Comparison of ENCODE assay signal across 15 cellular contexts in genomic region chr22:40853330-40853729, GRCh38. TPM values are rescaled to one million over a fixed set of nuclear protein-coding genes. Genes with fewer than 3 reads are reported as not detected.
A peak's percentile ranks its signal among the peaks of the same experiment; 100 is the strongest.
DNase-seq lines count a peak whose midpoint lies in the region; ATAC-seq, FAIRE-seq and TF ChIP-seq lines count a peak whose summit lies in the region.
"Had no signal": no experiment of that assay in that cellular context is flagged by ENCODE, and none has a peak within 500 bp of the region (broad histone marks: within the 10 kb centered on the region; RNA-seq: fewer than 3 reads in every experiment).

No MANE protein-coding gene starts in this region.

- H3K27me3 Mint-ChIP-seq in activated CD4-positive, alpha-beta T cell treated with anti-CD3 and anti-CD28 coated beads, Interleukin-2, amount 10 ng/mL, durations not matched to agents 24 days and 14 days: peaks cover 2% of the 10 kb centered on the region
- H3K27me3 Mint-ChIP-seq in activated CD4-positive, alpha-beta T cell treated with anti-CD3 and anti-CD28 coated beads, Interleukin-2, amount 10 ng/mL, durations not matched to agents 7 days and 5 days: no peaks in the 10 kb centered on the region
- H3K27me3 Mint-ChIP-seq in T-helper 17 cell: no peaks in the 10 kb centered on the region
- H3K27me3 Mint-ChIP-seq: activated CD4-positive, alpha-beta memory T cell treated with anti-CD3 and anti-CD28 coated beads for 36 hours had no signal

- DNase-seq in activated CD4-positive, alpha-beta T cell treated with anti-CD3 and anti-CD28 coated beads, Interleukin-2, amount 10 ng/mL, durations not matched to agents 24 days and 14 days: no peak
- no peak for DNase-seq in activated CD4-positive, alpha-beta T cell treated with anti-CD3 and anti-CD28 coated beads, Interleukin-2, amount 10 ng/mL, durations not matched to agents 7 days and 5 days
- no peak for DNase-seq in T-helper 17 cell
- DNase-seq in keratinocyte (ENCODE audit: low read depth, low spot score): no peak
- no peak for DNase-seq in stimulated activated effector memory CD8-positive, alpha-beta T cell treated with anti-CD3 and anti-CD28 coated beads, Interleukin-12 subunit alpha, Interleukin-12 subunit beta, amount 100 ng/mL, for 72 hours (ENCODE audit: low spot score in 2 of 2)
- no peak for DNase-seq in SHP77 treated with DMSO at 0.1 percent for 48 hours (lab: John Stamatoyannopoulos, UW)
- no peak for DNase-seq in activated CD4-positive, alpha-beta T cell treated with anti-CD3 and anti-CD28 coated beads for 4 hours
- DNase-seq: activated CD4-positive, alpha-beta memory T cell treated with anti-CD3 and anti-CD28 coated beads for 36 hours; brain microvascular endothelial cell; NCI-H2081 treated with DMSO at 0.1 percent for 48 hours; stimulated activated CD4-positive, alpha-beta T cell treated with anti-CD3 and anti-CD28 coated beads, Interleukin-1b, Interleukin-23, amount 100 ng/mL, for 48 hours had no signal

- TF ChIP-seq CTCF in keratinocyte (optimal IDR thresholded peaks at IDR 0.05 in 1 of 3, IDR thresholded peaks at IDR 0.05 in 1 of 3, conservative IDR thresholded peaks at IDR 0.05 in 1 of 3; ENCODE audit: extremely low read depth in 1 of 3, insufficient read depth in 2 of 3, low read length in 3 of 3): no peak

- ATAC-seq in T-helper 17 cell (no peak), GM19467 (IDR thresholded peaks at IDR 0.05; ENCODE audit: unreplicated experiment) (no peak)
- no peak for ATAC-seq in stimulated activated effector memory CD8-positive, alpha-beta T cell treated with anti-CD3 and anti-CD28 coated beads, Interleukin-12 subunit alpha, Interleukin-12 subunit beta, amount 100 ng/mL, for 72 hours

- peaks cover 0 to 3% of the 10 kb centered on the region in 2 experiments for H3K36me3 ChIP-seq in keratinocyte (ENCODE audit: control insufficient read depth in 2 of 2, extremely low read depth in 1 of 2, insufficient read depth in 2 of 2, low read length in 2 of 2)

- H3K9me1 ChIP-seq in keratinocyte (ENCODE audit: control insufficient read depth, extremely low read depth, insufficient read depth, low read length): no peaks in the 10 kb centered on the region

- H3K9me3 ChIP-seq in T-helper 17 cell (ENCODE audit: control insufficient read depth, low read length, poor library complexity, severe bottlenecking) (no peaks in the 10 kb centered on the region), keratinocyte (ENCODE audit: control insufficient read depth, low read depth, low read length) (no peaks in the 10 kb centered on the region)

- intact Hi-C loops in activated CD4-positive, alpha-beta T cell treated with anti-CD3 and anti-CD28 coated beads, Interleukin-2, amount 10 ng/mL, durations not matched to agents 24 days and 14 days (cut with micrococcal nuclease): no loop called here

- peak; percentile 17 for FAIRE-seq in keratinocyte (lab: Jason Lieb, UNC)

- peak overlapping the region; percentile 87 for H3K4me2 ChIP-seq in keratinocyte (ENCODE audit: control insufficient read depth, extremely low read depth, insufficient read depth, low read depth, low read length)

- no peaks in the 10 kb centered on the region for H3K27me3 ChIP-seq in keratinocyte (ENCODE audit: control insufficient read depth, extremely low read depth, insufficient read depth, low read length)
- H3K27me3 ChIP-seq: brain microvascular endothelial cell had no signal

- H3K27ac ChIP-seq in keratinocyte (ENCODE audit: control insufficient read depth, insufficient read depth, low read length): peak overlapping the region; percentile 59
- H3K27ac ChIP-seq: brain microvascular endothelial cell had no signal

- CTCF ChIA-PET in activated CD4-positive, alpha-beta T cell treated with anti-CD3 and anti-CD28 coated beads, Interleukin-2, amount 10 ng/mL, durations not matched to agents 7 days and 5 days (lab: Charles Lee): interaction anchor here (0.7 to 1.6 kb wide), 2 partner anchors 36 to 171 kb away, joined by 3 to 4 read pairs; no protein-coding TSS in a partner anchor

- peak overlapping the region; percentile 50 for H3K4me3 Mint-ChIP-seq in activated CD4-positive, alpha-beta T cell treated with anti-CD3 and anti-CD28 coated beads, Interleukin-2, amount 10 ng/mL, durations not matched to agents 24 days and 14 days
- H3K4me3 Mint-ChIP-seq in activated CD4-positive, alpha-beta T cell treated with anti-CD3 and anti-CD28 coated beads, Interleukin-2, amount 10 ng/mL, durations not matched to agents 7 days and 5 days: no peak overlapping the region
- H3K4me3 Mint-ChIP-seq in T-helper 17 cell: no peak overlapping the region
- H3K4me3 Mint-ChIP-seq in stimulated activated effector memory CD8-positive, alpha-beta T cell treated with anti-CD3 and anti-CD28 coated beads, Interleukin-12 subunit alpha, Interleukin-12 subunit beta, amount 100 ng/mL, for 72 hours: peak overlapping the region; percentile 97
- H3K4me3 Mint-ChIP-seq: activated CD4-positive, alpha-beta memory T cell treated with anti-CD3 and anti-CD28 coated beads for 36 hours had no signal

- dilution Hi-C loops in keratinocyte (cut with MboI; ENCODE audit: extremely low pct_ligation_motif_present, low sequenced_read_pairs): no loop called here

- H4K20me1 ChIP-seq in keratinocyte (ENCODE audit: control insufficient read depth, extremely low read depth, insufficient read depth, low read length): no peaks in the 10 kb centered on the region

- H3K9ac ChIP-seq in keratinocyte (ENCODE audit: control insufficient read depth, extremely low read depth, insufficient read depth, low read length): peak overlapping the region; percentile 97

- no peak overlapping the region for H2AFZ ChIP-seq in keratinocyte (ENCODE audit: control insufficient read depth, low read length)

- H3K36me3 Mint-ChIP-seq in activated CD4-positive, alpha-beta T cell treated with anti-CD3 and anti-CD28 coated beads, Interleukin-2, amount 10 ng/mL, durations not matched to agents 24 days and 14 days (ENCODE audit: low read depth): peaks cover 25% of the 10 kb centered on the region
- peaks cover 8% of the 10 kb centered on the region for H3K36me3 Mint-ChIP-seq in activated CD4-positive, alpha-beta T cell treated with anti-CD3 and anti-CD28 coated beads, Interleukin-2, amount 10 ng/mL, durations not matched to agents 7 days and 5 days (ENCODE audit: low read depth)
- H3K36me3 Mint-ChIP-seq in T-helper 17 cell (ENCODE audit: low read depth): no peaks in the 10 kb centered on the region
- peaks cover 76% of the 10 kb centered on the region for H3K36me3 Mint-ChIP-seq in stimulated activated effector memory CD8-positive, alpha-beta T cell treated with anti-CD3 and anti-CD28 coated beads, Interleukin-12 subunit alpha, Interleukin-12 subunit beta, amount 100 ng/mL, for 72 hours

- no peaks in the 10 kb centered on the region for H3K9me3 Mint-ChIP-seq in activated CD4-positive, alpha-beta T cell treated with anti-CD3 and anti-CD28 coated beads, Interleukin-2, amount 10 ng/mL, durations not matched to agents 24 days and 14 days
- no peaks in the 10 kb centered on the region for H3K9me3 Mint-ChIP-seq in activated CD4-positive, alpha-beta T cell treated with anti-CD3 and anti-CD28 coated beads, Interleukin-2, amount 10 ng/mL, durations not matched to agents 7 days and 5 days
- no peaks in the 10 kb centered on the region for H3K9me3 Mint-ChIP-seq in stimulated activated effector memory CD8-positive, alpha-beta T cell treated with anti-CD3 and anti-CD28 coated beads, Interleukin-12 subunit alpha, Interleukin-12 subunit beta, amount 100 ng/mL, for 72 hours
- H3K9me3 Mint-ChIP-seq: activated CD4-positive, alpha-beta memory T cell treated with anti-CD3 and anti-CD28 coated beads for 36 hours had no signal

- peaks cover 42% of the 10 kb centered on the region for H3K4me1 Mint-ChIP-seq in activated CD4-positive, alpha-beta T cell treated with anti-CD3 and anti-CD28 coated beads, Interleukin-2, amount 10 ng/mL, durations not matched to agents 24 days and 14 days
- H3K4me1 Mint-ChIP-seq in activated CD4-positive, alpha-beta T cell treated with anti-CD3 and anti-CD28 coated beads, Interleukin-2, amount 10 ng/mL, durations not matched to agents 7 days and 5 days: peaks cover 47% of the 10 kb centered on the region
- H3K4me1 Mint-ChIP-seq in T-helper 17 cell: peaks cover 24% of the 10 kb centered on the region
- H3K4me1 Mint-ChIP-seq in stimulated activated effector memory CD8-positive, alpha-beta T cell treated with anti-CD3 and anti-CD28 coated beads, Interleukin-12 subunit alpha, Interleukin-12 subunit beta, amount 100 ng/mL, for 72 hours: peaks cover 29% of the 10 kb centered on the region

- POLR2A ChIA-PET in activated CD4-positive, alpha-beta T cell treated with anti-CD3 and anti-CD28 coated beads, Interleukin-2, amount 10 ng/mL, durations not matched to agents 7 days and 5 days (lab: Charles Lee): interaction anchor here (0.7 kb wide), 1 partner anchor 34 kb away, joined by 4 read pairs; the partner anchor contains the start of gene SLC25A17

- peaks cover 22% of the 10 kb centered on the region for H3K4me1 ChIP-seq in keratinocyte (ENCODE audit: control insufficient read depth, extremely low read depth, insufficient read depth, low read length)

- H3K27ac Mint-ChIP-seq in activated CD4-positive, alpha-beta T cell treated with anti-CD3 and anti-CD28 coated beads, Interleukin-2, amount 10 ng/mL, durations not matched to agents 24 days and 14 days: peak overlapping the region; percentile 31
- H3K27ac Mint-ChIP-seq in activated CD4-positive, alpha-beta T cell treated with anti-CD3 and anti-CD28 coated beads, Interleukin-2, amount 10 ng/mL, durations not matched to agents 7 days and 5 days: no peak overlapping the region
- H3K27ac Mint-ChIP-seq in T-helper 17 cell: peak overlapping the region; percentile 16
- H3K27ac Mint-ChIP-seq in stimulated activated effector memory CD8-positive, alpha-beta T cell treated with anti-CD3 and anti-CD28 coated beads, Interleukin-12 subunit alpha, Interleukin-12 subunit beta, amount 100 ng/mL, for 72 hours: peak overlapping the region; percentile 79
- H3K27ac Mint-ChIP-seq: activated CD4-positive, alpha-beta memory T cell treated with anti-CD3 and anti-CD28 coated beads for 36 hours had no signal

- H3K4me3 ChIP-seq in keratinocyte (ENCODE audit: control insufficient read depth in 2 of 3, extremely low read depth in 1 of 3, insufficient read depth in 2 of 3, low read depth in 1 of 3, low read length in 3 of 3): peak overlapping the region; percentile 2 to 99 (median 95)

- peaks cover 88% of the 10 kb centered on the region for H3K79me2 ChIP-seq in keratinocyte (ENCODE audit: control insufficient read depth, insufficient read depth, low read length)

RNA-seq across cellular contexts. Expression of gene ST13, which starts 3.1 kb away (rescaled TPM):
- 210 and 215 TPM in 2 replicates for total RNA-seq in activated CD4-positive, alpha-beta T cell treated with anti-CD3 and anti-CD28 coated beads, Interleukin-2, amount 10 ng/mL, durations not matched to agents 24 days and 14 days
- total RNA-seq in activated CD4-positive, alpha-beta T cell treated with anti-CD3 and anti-CD28 coated beads, Interleukin-2, amount 10 ng/mL, durations not matched to agents 7 days and 5 days: 100 to 1,000 TPM; 147 to 180 TPM
- 100 to 1,000 TPM; 114 to 117 TPM for total RNA-seq in T-helper 17 cell
- 111 to 185 TPM (median 166 TPM) in 3 replicates for polyA plus RNA-seq in keratinocyte
- 344 TPM for polyA plus RNA-seq in keratinocyte (2011; ENCODE audit: low read depth)
- polyA plus RNA-seq in keratinocyte (2011; cell fraction: cytosol; rRNA removed): 146 and 187 TPM in 2 replicates
- 62.5 and 96.7 TPM in 2 replicates for polyA plus RNA-seq in keratinocyte (2011; cell fraction: nucleus; rRNA removed)
- polyA plus RNA-seq in keratinocyte (2012; ENCODE audit: low replicate concordance): 195 and 236 TPM in 2 replicates
- polyA minus RNA-seq in keratinocyte: 37.9 to 102 TPM (median 70.5 TPM) in 3 replicates
- polyA minus RNA-seq in keratinocyte (2011; cell fraction: cytosol; rRNA and poly(A)+ RNA removed): 108 TPM
- 17.7 and 34.4 TPM in 2 replicates for polyA minus RNA-seq in keratinocyte (2011; cell fraction: nucleus; rRNA and poly(A)+ RNA removed)

RNA-seq across cellular contexts. Expression of gene XPNPEP3, which starts 3.6 kb away (rescaled TPM):
- total RNA-seq in activated CD4-positive, alpha-beta T cell treated with anti-CD3 and anti-CD28 coated beads, Interleukin-2, amount 10 ng/mL, durations not matched to agents 24 days and 14 days: 17.6 and 17.7 TPM in 2 replicates
- total RNA-seq in activated CD4-positive, alpha-beta T cell treated with anti-CD3 and anti-CD28 coated beads, Interleukin-2, amount 10 ng/mL, durations not matched to agents 7 days and 5 days: 10 to 100 TPM; 11.9 to 17.8 TPM
- 10 to 100 TPM; 13.8 to 16.0 TPM for total RNA-seq in T-helper 17 cell
- 18.0 to 27.6 TPM (median 21.1 TPM) in 3 replicates for polyA plus RNA-seq in keratinocyte
- polyA plus RNA-seq in keratinocyte (2011; ENCODE audit: low read depth): 3.2 TPM
- polyA plus RNA-seq in keratinocyte (2011; cell fraction: cytosol; rRNA removed): 10.5 and 15.7 TPM in 2 replicates
- 24.5 and 25.8 TPM in 2 replicates for polyA plus RNA-seq in keratinocyte (2011; cell fraction: nucleus; rRNA removed)
- polyA plus RNA-seq in keratinocyte (2012; ENCODE audit: low replicate concordance): 6.9 and 7.5 TPM in 2 replicates
- 39.6 to 47.1 TPM (median 41.6 TPM) in 3 replicates for polyA minus RNA-seq in keratinocyte
- polyA minus RNA-seq in keratinocyte (2011; cell fraction: cytosol; rRNA and poly(A)+ RNA removed): 25.3 TPM
- 27.8 and 33.8 TPM in 2 replicates for polyA minus RNA-seq in keratinocyte (2011; cell fraction: nucleus; rRNA and poly(A)+ RNA removed)

RNA-seq across cellular contexts. Expression of gene DNAJB7, which starts 8.6 kb away (rescaled TPM):
- total RNA-seq in activated CD4-positive, alpha-beta T cell treated with anti-CD3 and anti-CD28 coated beads, Interleukin-2, amount 10 ng/mL, durations not matched to agents 24 days and 14 days: not detected in 2 replicates
- total RNA-seq in activated CD4-positive, alpha-beta T cell treated with anti-CD3 and anti-CD28 coated beads, Interleukin-2, amount 10 ng/mL, durations not matched to agents 7 days and 5 days: not detected
- not detected for total RNA-seq in T-helper 17 cell
- polyA plus RNA-seq in keratinocyte: not detected in 3 replicates
- not detected for polyA plus RNA-seq in keratinocyte (2011; ENCODE audit: low read depth)
- not detected in 2 replicates for polyA plus RNA-seq in keratinocyte (2011; cell fraction: cytosol; rRNA removed)
- not detected in 2 replicates for polyA plus RNA-seq in keratinocyte (2011; cell fraction: nucleus; rRNA removed)
- 0.05 TPM in 1 of 2 replicates, not detected in the other for polyA plus RNA-seq in keratinocyte (2012; ENCODE audit: low replicate concordance)
- not detected in 3 replicates for polyA minus RNA-seq in keratinocyte
- polyA minus RNA-seq in keratinocyte (2011; cell fraction: cytosol; rRNA and poly(A)+ RNA removed): not detected
- polyA minus RNA-seq in keratinocyte (2011; cell fraction: nucleus; rRNA and poly(A)+ RNA removed): not detected in 2 replicates
- total RNA-seq: activated CD4-positive, alpha-beta memory T cell treated with anti-CD3 and anti-CD28 coated beads for 36 hours; lung microvascular endothelial cell; RPMI7951 had no signal
- polyA plus RNA-seq: thymus had no signal

RNA-seq across cellular contexts. Expression of gene SLC25A17, which starts 34.2 kb away (rescaled TPM):
- total RNA-seq in activated CD4-positive, alpha-beta T cell treated with anti-CD3 and anti-CD28 coated beads, Interleukin-2, amount 10 ng/mL, durations not matched to agents 24 days and 14 days: 32.8 and 37.7 TPM in 2 replicates
- 10 to 100 TPM; 17.5 to 17.6 TPM for total RNA-seq in activated CD4-positive, alpha-beta T cell treated with anti-CD3 and anti-CD28 coated beads, Interleukin-2, amount 10 ng/mL, durations not matched to agents 7 days and 5 days
- total RNA-seq in T-helper 17 cell: 1 to 10 TPM; 6.9 to 9.0 TPM
- polyA plus RNA-seq in keratinocyte: 31.7 to 40.0 TPM (median 38.0 TPM) in 3 replicates
- polyA plus RNA-seq in keratinocyte (2011; ENCODE audit: low read depth): 8.5 TPM
- polyA plus RNA-seq in keratinocyte (2011; cell fraction: cytosol; rRNA removed): 16.6 and 36.5 TPM in 2 replicates
- 41.5 and 47.0 TPM in 2 replicates for polyA plus RNA-seq in keratinocyte (2011; cell fraction: nucleus; rRNA removed)
- polyA plus RNA-seq in keratinocyte (2012; ENCODE audit: low replicate concordance): 20.4 and 25.0 TPM in 2 replicates
- polyA minus RNA-seq in keratinocyte: 8.7 to 27.1 TPM (median 20.2 TPM) in 3 replicates
- polyA minus RNA-seq in keratinocyte (2011; cell fraction: cytosol; rRNA and poly(A)+ RNA removed): 16.7 TPM
- 15.6 and 29.9 TPM in 2 replicates for polyA minus RNA-seq in keratinocyte (2011; cell fraction: nucleus; rRNA and poly(A)+ RNA removed)

Comparison
In these comparisons a context has a peak if more than half of its experiments do, and no peak if none do; other contexts are left out.
1. H3K4me3 Mint-ChIP-seq: peak in activated CD4-positive, alpha-beta T cell treated with anti-CD3 and anti-CD28 coated beads, Interleukin-2, amount 10 ng/mL, durations not matched to agents 24 days and 14 days (single experiment) and stimulated activated effector memory CD8-positive, alpha-beta T cell treated with anti-CD3 and anti-CD28 coated beads, Interleukin-12 subunit alpha, Interleukin-12 subunit beta, amount 100 ng/mL, for 72 hours (single experiment); none in activated CD4-positive, alpha-beta T cell treated with anti-CD3 and anti-CD28 coated beads, Interleukin-2, amount 10 ng/mL, durations not matched to agents 7 days and 5 days (single experiment) and T-helper 17 cell (single experiment).